In genomic region chr2:218270721-218271486, GRCh38 we compare ENCODE assay signal across 8 cellular contexts. TPM values are rescaled to one million over a fixed set of nuclear protein-coding genes. Genes with fewer than 3 reads are reported as not detected.
DNase-seq lines count a peak whose midpoint lies in the region; ATAC-seq and TF ChIP-seq lines count a peak whose summit lies in the region.

No MANE protein-coding gene starts in this region.

- TF ChIP-seq CTCF in WERI-Rb-1 (IDR thresholded peaks at IDR 0.05; ENCODE audit: low read depth, low read length), result no peak
- no peak for TF ChIP-seq CTCF in left ventricle myocardium inferior (IDR thresholded peaks at IDR 0.05; ENCODE audit: borderline replicate concordance)

- H3K4me1 ChIP-seq in left ventricle myocardium inferior, result peaks cover 78% of the 10 kb centered on the region
- peaks cover 27% of the 10 kb centered on the region for H3K4me1 ChIP-seq in skeletal muscle satellite cell (ENCODE audit: control insufficient read depth, insufficient read depth, low read length)

- H3K36me3 ChIP-seq in WERI-Rb-1 (peaks cover 38% of the 10 kb centered on the region), left ventricle myocardium inferior (peaks cover 53% of the 10 kb centered on the region), skeletal muscle satellite cell (ENCODE audit: insufficient read depth, low read length) (peaks cover 43% of the 10 kb centered on the region)

- intact Hi-C loops in left ventricle myocardium inferior (cut with micrococcal nuclease), result no loop called here

- peaks cover 80% of the 10 kb centered on the region for H3K36me3 Mint-ChIP-seq in activated T-cell treated with anti-CD3 and anti-CD28 coated beads, Interleukin-2, amount 50 U/mL, for 24 hours (ENCODE audit: low read depth)

- H3K27ac Mint-ChIP-seq in activated T-cell treated with anti-CD3 and anti-CD28 coated beads, Interleukin-2, amount 50 U/mL, for 24 hours, result peak overlapping the region; percentile 97

- H3K9ac ChIP-seq in skeletal muscle satellite cell (ENCODE audit: low read depth, low read length), result peak overlapping the region; percentile 87

- ATAC-seq in GM18861 (IDR thresholded peaks at IDR 0.05; ENCODE audit: unreplicated experiment), result no peak

- peaks cover 43% of the 10 kb centered on the region for H3K4me1 Mint-ChIP-seq in activated T-cell treated with anti-CD3 and anti-CD28 coated beads, Interleukin-2, amount 50 U/mL, for 24 hours (ENCODE audit: low read depth)

- peak overlapping the region; percentile 90 for H3K4me3 Mint-ChIP-seq in activated T-cell treated with anti-CD3 and anti-CD28 coated beads, Interleukin-2, amount 50 U/mL, for 24 hours

- H3K9me3 Mint-ChIP-seq in activated T-cell treated with anti-CD3 and anti-CD28 coated beads, Interleukin-2, amount 50 U/mL, for 24 hours, result no peaks in the 10 kb centered on the region

- peak overlapping the region; percentile 63 for H3K27ac ChIP-seq in WERI-Rb-1
- peak overlapping the region; percentile 88 for H3K27ac ChIP-seq in left ventricle myocardium inferior (replicated peaks)

- peak overlapping the region; percentile 86 for H3K4me2 ChIP-seq in skeletal muscle satellite cell (ENCODE audit: low read length)

- no peak for DNase-seq in activated T-cell treated with anti-CD3 and anti-CD28 coated beads, Interleukin-2, amount 50 U/mL, for 24 hours
- no peak for DNase-seq in activated T-cell treated with anti-CD3 and anti-CD28 coated beads, Interleukin-2, amount 50 U/mL, for 48 hours
- DNase-seq in WERI-Rb-1, result no peak
- DNase-seq in left ventricle myocardium inferior, result no peak
- DNase-seq in putamen (ENCODE audit: low spot score), result no peak
- no peak for DNase-seq in COR-L47 (lab: John Stamatoyannopoulos, UW)

- H3K27me3 Mint-ChIP-seq in activated T-cell treated with anti-CD3 and anti-CD28 coated beads, Interleukin-2, amount 50 U/mL, for 24 hours, result no peaks in the 10 kb centered on the region

- H3K27me3 ChIP-seq in WERI-Rb-1 (ENCODE audit: insufficient read depth, low read depth, severe bottlenecking) (no peaks in the 10 kb centered on the region), left ventricle myocardium inferior (ENCODE audit: low read depth) (no peaks in the 10 kb centered on the region), skeletal muscle satellite cell (ENCODE audit: control insufficient read depth, insufficient read depth, low read length) (no peaks in the 10 kb centered on the region)

- H3K4me3 ChIP-seq in WERI-Rb-1 (ENCODE audit: low read depth, low read length) (peak overlapping the region; percentile 88), left ventricle myocardium inferior (peak overlapping the region; percentile 95), skeletal muscle satellite cell (ENCODE audit: low read length) (peak overlapping the region; percentile 91)

- H3K9me3 ChIP-seq in WERI-Rb-1 (ENCODE audit: severe bottlenecking) (no peaks in the 10 kb centered on the region), left ventricle myocardium inferior (replicated peaks) (no peaks in the 10 kb centered on the region), skeletal muscle satellite cell (replicated peaks; ENCODE audit: low read length) (no peaks in the 10 kb centered on the region)

RNA-seq across cellular contexts. Expression of gene PNKD, which starts 0.6 kb away (rescaled TPM):
- total RNA-seq in left ventricle myocardium inferior, result 75.4 TPM
- total RNA-seq in skeletal muscle satellite cell (2012; rRNA removed), result 20.3 and 22.6 TPM in 2 replicates

RNA-seq across cellular contexts. Expression of gene AAMP, which starts 1.0 kb away (rescaled TPM):
- 50.5 TPM for total RNA-seq in left ventricle myocardium inferior
- 111 and 113 TPM in 2 replicates for total RNA-seq in skeletal muscle satellite cell (2012; rRNA removed)

RNA-seq across cellular contexts. Expression of gene GPBAR1, which starts 10.1 kb away (rescaled TPM):
- total RNA-seq in left ventricle myocardium inferior, result 1.5 TPM
- under 0.01 and 0.44 TPM in 2 replicates for total RNA-seq in skeletal muscle satellite cell (2012; rRNA removed)

RNA-seq across cellular contexts. Expression of gene TMBIM1, which starts 21.4 kb away (rescaled TPM):
- total RNA-seq in left ventricle myocardium inferior, result 111 TPM
- 66.9 and 100 TPM in 2 replicates for total RNA-seq in skeletal muscle satellite cell (2012; rRNA removed)

RNA-seq across cellular contexts. Expression of gene ARPC2, which starts 53.9 kb away (rescaled TPM):
- total RNA-seq in left ventricle myocardium inferior, result 135 TPM
- total RNA-seq in skeletal muscle satellite cell (2012; rRNA removed), result 334 and 397 TPM in 2 replicates
